In the genomic region with DNA sequence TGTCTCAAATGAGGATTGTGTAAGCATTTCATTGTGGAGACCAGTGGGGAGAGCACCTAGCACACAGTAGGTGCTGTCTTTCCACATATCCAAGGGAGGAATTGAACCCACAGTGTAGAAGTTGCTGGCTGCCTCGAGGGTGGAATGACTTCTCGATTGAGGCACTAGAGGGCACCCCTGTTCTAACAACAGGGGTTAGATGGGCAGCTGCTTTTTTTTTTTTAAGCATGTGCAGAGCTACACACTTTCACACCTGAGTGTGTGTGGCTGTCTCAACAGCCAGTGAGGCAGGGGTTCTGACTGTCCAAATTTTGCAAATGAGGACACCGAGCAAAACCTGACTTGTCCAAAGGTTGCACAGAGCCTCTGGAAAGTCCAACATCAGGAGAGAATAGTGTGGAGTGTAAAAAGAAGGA, we compare ENCODE assay signal across 8 cellular contexts.
A peak's percentile ranks its signal among the peaks of the same experiment; 100 is the strongest.
DNase-seq lines count a peak whose midpoint lies in the region; ATAC-seq and TF ChIP-seq lines count a peak whose summit lies in the region.

No MANE protein-coding gene starts in this region.

- DNase-seq in SHP77 (lab: John Stamatoyannopoulos, UW) (peak; percentile 36 to 55), SHP77 treated with DMSO at 0.1 percent for 48 hours (lab: John Stamatoyannopoulos, UW) (no peak), NCI-H1105 treated with DMSO at 0.1 percent for 48 hours (lab: John Stamatoyannopoulos, UW) (peak; percentile 7), glutamatergic neuron (peak; percentile 56), NCI-H2107 treated with DMSO at 0.1 percent for 48 hours (lab: John Stamatoyannopoulos, UW; ENCODE audit: unreplicated experiment) (no peak)
- DNase-seq in activated T-helper 1 cell treated with anti-CD3 and anti-CD28 coated beads, Interleukin-12 subunit alpha, Interleukin-12 subunit beta, Interleukin-2, Interleukin-4 antibody, amounts not matched to agents 30 ng/mL and 10 ng/mL and 1 ng/mL, durations not matched to agents 14 hours and 24 hours and 36 hours (ENCODE audit: low spot score), result peak; percentile 33
- peak; percentile 47 to 48 for DNase-seq in stimulated activated CD4-positive, alpha-beta T cell treated with anti-CD3 and anti-CD28 coated beads, Interleukin-4, amount 100 ng/mL, for 4 hours

- peak overlapping the region; percentile 72 for H3K27ac Mint-ChIP-seq in activated T-helper 1 cell treated with anti-CD3 and anti-CD28 coated beads, Interleukin-12 subunit alpha, Interleukin-12 subunit beta, Interleukin-2, Interleukin-4 antibody, amounts not matched to agents 30 ng/mL and 10 ng/mL and 1 ng/mL, durations not matched to agents 14 hours and 24 hours and 36 hours
- H3K27ac Mint-ChIP-seq in glutamatergic neuron (ENCODE audit: unreplicated experiment), result peak overlapping the region; percentile 77

- peaks cover 5% of the 10 kb centered on the region for H3K36me3 Mint-ChIP-seq in activated T-helper 1 cell treated with anti-CD3 and anti-CD28 coated beads, Interleukin-12 subunit alpha, Interleukin-12 subunit beta, Interleukin-2, Interleukin-4 antibody, amounts not matched to agents 30 ng/mL and 10 ng/mL and 1 ng/mL, durations not matched to agents 14 hours and 24 hours and 36 hours (ENCODE audit: low read depth)
- H3K36me3 Mint-ChIP-seq in glutamatergic neuron (ENCODE audit: unreplicated experiment), result no peaks in the 10 kb centered on the region

- H3K27me3 Mint-ChIP-seq in activated T-helper 1 cell treated with anti-CD3 and anti-CD28 coated beads, Interleukin-12 subunit alpha, Interleukin-12 subunit beta, Interleukin-2, Interleukin-4 antibody, amounts not matched to agents 30 ng/mL and 10 ng/mL and 1 ng/mL, durations not matched to agents 14 hours and 24 hours and 36 hours (ENCODE audit: insufficient read depth), result no peaks in the 10 kb centered on the region
- H3K27me3 Mint-ChIP-seq in glutamatergic neuron (ENCODE audit: unreplicated experiment), result peaks cover 6% of the 10 kb centered on the region

- H3K4me3 Mint-ChIP-seq in activated T-helper 1 cell treated with anti-CD3 and anti-CD28 coated beads, Interleukin-12 subunit alpha, Interleukin-12 subunit beta, Interleukin-2, Interleukin-4 antibody, amounts not matched to agents 30 ng/mL and 10 ng/mL and 1 ng/mL, durations not matched to agents 14 hours and 24 hours and 36 hours, result no peak overlapping the region
- H3K4me3 Mint-ChIP-seq in glutamatergic neuron (ENCODE audit: unreplicated experiment), result no peak overlapping the region

- no peak for TF ChIP-seq CTCF in glutamatergic neuron (IDR thresholded peaks at IDR 0.05; ENCODE audit: partially characterized antibody, unreplicated experiment)

- no peak for ATAC-seq in GM18907 (IDR thresholded peaks at IDR 0.05; ENCODE audit: unreplicated experiment)

- peaks cover 83% of the 10 kb centered on the region for H3K4me1 Mint-ChIP-seq in activated T-helper 1 cell treated with anti-CD3 and anti-CD28 coated beads, Interleukin-12 subunit alpha, Interleukin-12 subunit beta, Interleukin-2, Interleukin-4 antibody, amounts not matched to agents 30 ng/mL and 10 ng/mL and 1 ng/mL, durations not matched to agents 14 hours and 24 hours and 36 hours (ENCODE audit: low read depth)
- peaks cover 17% of the 10 kb centered on the region for H3K4me1 Mint-ChIP-seq in glutamatergic neuron (ENCODE audit: low read depth, unreplicated experiment)

- intact Hi-C loops in activated T-helper 1 cell treated with anti-CD3 and anti-CD28 coated beads, Interleukin-12 subunit alpha, Interleukin-12 subunit beta, Interleukin-2, Interleukin-4 antibody, amounts not matched to agents 30 ng/mL and 10 ng/mL and 1 ng/mL, durations not matched to agents 14 hours and 24 hours and 36 hours (cut with micrococcal nuclease), result loop anchor here (1.0 to 5.0 kb wide), 4 partner anchors 91 to 366 kb away; no protein-coding TSS in a partner anchor

- H3K9me3 Mint-ChIP-seq in activated T-helper 1 cell treated with anti-CD3 and anti-CD28 coated beads, Interleukin-12 subunit alpha, Interleukin-12 subunit beta, Interleukin-2, Interleukin-4 antibody, amounts not matched to agents 30 ng/mL and 10 ng/mL and 1 ng/mL, durations not matched to agents 14 hours and 24 hours and 36 hours, result no peaks in the 10 kb centered on the region
- H3K9me3 Mint-ChIP-seq in glutamatergic neuron (ENCODE audit: unreplicated experiment), result peaks cover 9% of the 10 kb centered on the region

Comparison
In these comparisons a context has a peak if more than half of its experiments do, and no peak if none do; other contexts are left out.
1. DNase-seq: peak in SHP77 (2 of 2), NCI-H1105 treated with DMSO at 0.1 percent for 48 hours (single experiment), activated T-helper 1 cell treated with anti-CD3 and anti-CD28 coated beads, Interleukin-12 subunit alpha, Interleukin-12 subunit beta, Interleukin-2, Interleukin-4 antibody, amounts not matched to agents 30 ng/mL and 10 ng/mL and 1 ng/mL, durations not matched to agents 14 hours and 24 hours and 36 hours (single experiment), glutamatergic neuron (single experiment) and stimulated activated CD4-positive, alpha-beta T cell treated with anti-CD3 and anti-CD28 coated beads, Interleukin-4, amount 100 ng/mL, for 4 hours (2 of 2); none in SHP77 treated with DMSO at 0.1 percent for 48 hours (single experiment) and NCI-H2107 treated with DMSO at 0.1 percent for 48 hours (single experiment).